Comparison of ENCODE assay signal across 15 cellular contexts in the genomic region with DNA sequence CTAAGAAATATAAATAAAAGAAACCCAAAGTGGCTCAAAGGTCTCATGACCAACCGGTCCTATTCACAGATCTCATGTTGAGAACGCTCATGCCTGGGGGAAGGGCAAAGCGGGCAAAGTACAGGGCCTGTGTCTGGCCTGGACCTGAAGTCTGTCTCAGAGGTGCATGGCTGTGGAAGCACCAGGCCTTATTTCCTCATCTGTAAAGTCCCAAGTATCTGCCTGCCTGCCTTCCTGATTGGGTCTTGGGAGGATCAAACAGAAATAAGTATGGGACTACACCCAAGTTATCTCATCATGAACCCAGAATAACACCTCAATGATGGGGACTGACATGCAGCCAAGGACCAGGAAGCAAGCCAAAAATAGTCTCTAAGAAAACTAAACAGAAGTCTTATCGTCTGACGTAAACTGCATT. TPM values are rescaled to one million over a fixed set of nuclear protein-coding genes. Genes with fewer than 3 reads are reported as not detected.
DNase-seq lines count a peak whose midpoint lies in the region; ATAC-seq, FAIRE-seq and TF ChIP-seq lines count a peak whose summit lies in the region.
"Had no signal": no experiment of that assay in that cellular context is flagged by ENCODE, and none has a peak within 500 bp of the region (broad histone marks: within the 10 kb centered on the region; RNA-seq: fewer than 3 reads in every experiment).

No MANE protein-coding gene starts in this region.

- H3K4me1 Mint-ChIP-seq in CD4-positive, alpha-beta T cell (ENCODE audit: low read depth) = peaks cover 84% of the 10 kb centered on the region
- H3K4me1 Mint-ChIP-seq: CD14-positive monocyte had no signal

- ATAC-seq in CD4-positive, alpha-beta T cell (ENCODE audit: poor library complexity) = peak; percentile 93
- peak; percentile 67 to 79 for ATAC-seq in right cardiac atrium

- no peaks in the 10 kb centered on the region for H3K9me3 Mint-ChIP-seq in CD4-positive, alpha-beta T cell
- H3K9me3 Mint-ChIP-seq: activated CD4-positive, alpha-beta memory T cell treated with anti-CD3 and anti-CD28 coated beads for 36 hours; CD14-positive monocyte; GM23338 had no signal

- no peak overlapping the region for H3K4me3 ChIP-seq in ascending aorta
- no peak overlapping the region for H3K4me3 ChIP-seq in right cardiac atrium (ENCODE audit: low read length)
- no peak overlapping the region for H3K4me3 ChIP-seq in prostate gland
- H3K4me3 ChIP-seq: GM23338, testis had no signal

- CTCF ChIA-PET in CD4-positive, alpha-beta T cell (lab: Charles Lee) = no interaction called here

- POLR2A ChIA-PET in CD4-positive, alpha-beta T cell (lab: Charles Lee) = no interaction called here

- H3K36me3 ChIP-seq in ascending aorta = peaks cover 0 to 17% of the 10 kb centered on the region in 2 donors
- peaks cover 0 to 6% of the 10 kb centered on the region in 2 donors for H3K36me3 ChIP-seq in prostate gland

- peak in 1 of 10 experiments; percentile 28 for DNase-seq in CD4-positive, alpha-beta T cell
- DNase-seq in ascending aorta (ENCODE audit: low spot score in 2 of 2) = no peak
- DNase-seq in right cardiac atrium = no peak
- peak; percentile 39 for DNase-seq in prostate gland (ENCODE audit: low spot score)
- no peak for DNase-seq in stimulated activated CD4-positive, alpha-beta T cell treated with anti-CD3 and anti-CD28 coated beads, Interleukin-2, amount 100 ng/mL, for 24 hours
- DNase-seq in DMS79 treated with DMSO at 0.1 percent for 48 hours (lab: John Stamatoyannopoulos, UW) = no peak
- DNase-seq in NCI-H2029 treated with DMSO at 0.1 percent for 48 hours (lab: John Stamatoyannopoulos, UW) = no peak
- DNase-seq in HTR-8/SVneo (ENCODE audit: insufficient read length, low spot score) = no peak
- DNase-seq: activated CD4-positive, alpha-beta memory T cell treated with anti-CD3 and anti-CD28 coated beads for 36 hours; amniotic stem cell; NCI-H2081 treated with DMSO at 0.1 percent for 48 hours; SW 1271; testis had no signal

- intact Hi-C loops in CD4-positive, alpha-beta T cell (cut with DNase I, micrococcal nuclease) = no loop called here
- intact Hi-C loops in ascending aorta (cut with DNase I) (no loop called here), right cardiac atrium (cut with DNase I) (no loop called here), prostate gland (cut with DNase I) (no loop called here)

- peaks cover 95% of the 10 kb centered on the region for H3K36me3 Mint-ChIP-seq in CD4-positive, alpha-beta T cell (ENCODE audit: low read depth)
- H3K36me3 Mint-ChIP-seq: CD14-positive monocyte had no signal

- no peaks in the 10 kb centered on the region for H3K9me3 ChIP-seq in CD4-positive, alpha-beta T cell (ENCODE audit: control insufficient read depth, low read length)
- H3K9me3 ChIP-seq in ascending aorta (no peaks in the 10 kb centered on the region), right cardiac atrium (ENCODE audit: control insufficient read depth, low read length) (no peaks in the 10 kb centered on the region), prostate gland (no peaks in the 10 kb centered on the region)
- H3K9me3 ChIP-seq: testis had no signal

- no peaks in the 10 kb centered on the region for H3K27me3 ChIP-seq in CD4-positive, alpha-beta T cell (ENCODE audit: control insufficient read depth, insufficient read depth, low read length)
- no peaks in the 10 kb centered on the region for H3K27me3 ChIP-seq in ascending aorta
- no peaks in the 10 kb centered on the region for H3K27me3 ChIP-seq in right cardiac atrium (ENCODE audit: control insufficient read depth, insufficient read depth)
- no peaks in the 10 kb centered on the region for H3K27me3 ChIP-seq in prostate gland (replicated peaks; ENCODE audit: insufficient read depth)
- H3K27me3 ChIP-seq: testis had no signal

- FAIRE-seq in HTR-8/SVneo (lab: Jason Lieb, UNC) = no peak

- TF ChIP-seq CTCF in CD4-positive, alpha-beta T cell (IDR thresholded peaks at IDR 0.05) = no peak
- no peak for TF ChIP-seq CTCF in ascending aorta (IDR thresholded peaks at IDR 0.05)
- no peak for TF ChIP-seq CTCF in prostate gland (IDR thresholded peaks at IDR 0.05)

- H3K27ac ChIP-seq in CD4-positive, alpha-beta T cell (ENCODE audit: low read depth, low read length) = no peak overlapping the region
- peak overlapping the region; percentile 48 to 73 for H3K27ac ChIP-seq in ascending aorta
- H3K27ac ChIP-seq in right cardiac atrium (ENCODE audit: low read length) = peak overlapping the region; percentile 95
- H3K27ac ChIP-seq in prostate gland = peak overlapping the region in 1 of 2 donors; percentile 27
- H3K27ac ChIP-seq: testis had no signal

- no peaks in the 10 kb centered on the region for H3K27me3 Mint-ChIP-seq in CD4-positive, alpha-beta T cell
- H3K27me3 Mint-ChIP-seq: activated CD4-positive, alpha-beta memory T cell treated with anti-CD3 and anti-CD28 coated beads for 36 hours had no signal

- H3K27ac Mint-ChIP-seq in CD4-positive, alpha-beta T cell = peak overlapping the region; percentile 84
- H3K27ac Mint-ChIP-seq: activated CD4-positive, alpha-beta memory T cell treated with anti-CD3 and anti-CD28 coated beads for 36 hours; CD14-positive monocyte had no signal

- peak overlapping the region; percentile 71 for H3K4me3 Mint-ChIP-seq in CD4-positive, alpha-beta T cell
- H3K4me3 Mint-ChIP-seq: activated CD4-positive, alpha-beta memory T cell treated with anti-CD3 and anti-CD28 coated beads for 36 hours; CD14-positive monocyte; GM23338 had no signal

- TF ChIP-seq POLR2A in prostate gland (IDR thresholded peaks at IDR 0.05) = no peak

- 40% methylated on average over 5 of the region's 5 CpGs for WGBS in right cardiac atrium
- WGBS in prostate gland = 40% methylated on average over 5 of the region's 5 CpGs

- H3K4me1 ChIP-seq in ascending aorta (peaks cover 13 to 38% of the 10 kb centered on the region in 2 donors), right cardiac atrium (ENCODE audit: control insufficient read depth, insufficient read depth, low read length) (peaks cover 23% of the 10 kb centered on the region), prostate gland (replicated peaks) (peaks cover 14% of the 10 kb centered on the region)

RNA-seq across cellular contexts. Expression of gene AXIN2, which starts 14.2 kb away (rescaled TPM):
- 10 to 100 TPM; 47.9 to 49.8 TPM for total RNA-seq in CD4-positive, alpha-beta T cell
- 27.5 TPM for total RNA-seq in ascending aorta
- 10 to 100 TPM; 26.0 to 31.1 (median 29.0) TPM for total RNA-seq in right cardiac atrium
- 8.9 TPM for polyA plus RNA-seq in right cardiac atrium
- 10 to 100 TPM; 32.3 to 54.6 TPM for total RNA-seq in prostate gland
